In the genomic region with DNA sequence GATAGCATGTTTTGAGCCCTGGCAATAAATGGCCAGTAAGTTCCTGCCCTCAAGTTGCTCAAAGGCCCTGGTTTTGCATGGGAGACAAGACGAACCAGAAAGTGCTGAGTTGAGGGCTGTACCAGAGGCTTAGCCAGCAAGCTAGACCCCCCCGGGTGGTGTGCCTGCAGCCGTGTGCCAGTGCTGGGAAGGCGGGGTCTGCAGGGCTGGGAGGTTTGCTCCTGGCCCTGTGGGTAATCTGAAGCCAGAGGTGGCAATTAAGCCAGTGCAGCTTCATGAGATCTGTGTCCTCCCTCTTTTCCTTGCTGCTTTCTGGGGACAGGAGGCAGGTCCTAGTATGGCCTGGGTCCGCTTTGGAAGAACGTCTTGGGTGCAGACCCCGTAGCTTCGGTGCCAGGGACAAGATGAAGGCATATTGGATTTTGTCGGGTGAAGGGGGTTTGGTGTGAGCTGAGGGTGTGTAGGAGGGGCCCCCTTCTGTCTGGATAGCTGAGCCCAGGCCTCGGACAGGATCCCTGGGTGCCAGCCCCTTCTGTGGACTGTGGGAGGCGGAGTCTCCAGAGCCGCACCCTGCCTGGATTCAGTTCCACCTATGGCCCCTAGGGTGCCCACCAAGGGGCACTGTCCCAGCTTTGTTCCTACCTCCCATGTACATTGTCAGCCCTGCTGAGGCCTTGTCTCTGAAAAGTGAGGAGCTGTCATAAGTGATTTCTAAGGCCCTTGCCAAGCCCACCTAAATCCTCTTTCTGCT, we compare ENCODE assay signal across 9 cellular contexts. TPM values are rescaled to one million over a fixed set of nuclear protein-coding genes. Genes with fewer than 3 reads are reported as not detected.
DNase-seq lines count a peak whose midpoint lies in the region; ATAC-seq and TF ChIP-seq lines count a peak whose summit lies in the region.
"Had no signal": no experiment of that assay in that cellular context is flagged by ENCODE, and none has a peak within 500 bp of the region (broad histone marks: within the 10 kb centered on the region; RNA-seq: fewer than 3 reads in every experiment).

No MANE protein-coding gene starts in this region.

- H3K9me3 ChIP-seq in DND-41 (ENCODE audit: insufficient read depth, low read length, severe bottlenecking): no peaks in the 10 kb centered on the region
- H3K9me3 ChIP-seq in Karpas-422 (ENCODE audit: low read length): no peaks in the 10 kb centered on the region
- no peaks in the 10 kb centered on the region for H3K9me3 ChIP-seq in neural progenitor cell (ENCODE audit: low read depth)

- intact Hi-C loops in activated CD8-positive, alpha-beta T cell treated with anti-CD3 and anti-CD28 coated beads for 36 hours (cut with micrococcal nuclease): no loop called here

- H3K27me3 ChIP-seq in DND-41 (ENCODE audit: insufficient read depth, low read length, poor library complexity) (peaks cover 5% of the 10 kb centered on the region), Karpas-422 (ENCODE audit: low read length) (no peaks in the 10 kb centered on the region; the same call in 1 of the 2 replicates), neural progenitor cell (peaks cover 15% of the 10 kb centered on the region)

- H3K4me3 ChIP-seq in DND-41 (ENCODE audit: low read depth in 1 of 2, low read length in 2 of 2) (no peak overlapping the region), Karpas-422 (ENCODE audit: low read length) (no peak overlapping the region), neural progenitor cell (no peak overlapping the region)

- H3K27ac ChIP-seq in DND-41 (ENCODE audit: low read length) (no peak overlapping the region), Karpas-422 (ENCODE audit: low read length) (no peak overlapping the region), neural progenitor cell (no peak overlapping the region)

- no peaks in the 10 kb centered on the region for H3K36me3 ChIP-seq in DND-41 (ENCODE audit: insufficient read depth, low read length)
- no peaks in the 10 kb centered on the region for H3K36me3 ChIP-seq in Karpas-422 (ENCODE audit: insufficient read depth, low read length)
- no peaks in the 10 kb centered on the region for H3K36me3 ChIP-seq in neural progenitor cell

- H3K4me2 ChIP-seq in DND-41 (ENCODE audit: insufficient read depth, low read length): no peak overlapping the region
- no peak overlapping the region for H3K4me2 ChIP-seq in Karpas-422 (ENCODE audit: low read depth, low read length, poor library complexity, severe bottlenecking)
- peak overlapping the region; percentile 33 for H3K4me2 ChIP-seq in neural progenitor cell

- H3K27ac Mint-ChIP-seq in activated CD8-positive, alpha-beta T cell treated with anti-CD3 and anti-CD28 coated beads for 36 hours: no peak overlapping the region
- peak overlapping the region; percentile 66 for H3K27ac Mint-ChIP-seq in neural progenitor cell
- no peak overlapping the region for H3K27ac Mint-ChIP-seq in activated CD4-positive, alpha-beta memory T cell treated with anti-CD3 and anti-CD28 coated beads, Interleukin-2, amount 10 ng/mL, durations not matched to agents 7 days and 5 days
- H3K27ac Mint-ChIP-seq: activated naive CD4-positive, alpha-beta T cell treated with anti-CD3 and anti-CD28 coated beads, Interleukin-2, amount 50 U/mL, for 72 hours had no signal

- no peaks in the 10 kb centered on the region for H3K9me2 ChIP-seq in Karpas-422 (replicated peaks; ENCODE audit: insufficient read depth, low read length)

- ATAC-seq in DND-41 (ENCODE audit: insufficient read depth, low read depth): peak; percentile 80
- peak; percentile 77 for ATAC-seq in activated CD8-positive, alpha-beta T cell treated with anti-CD3 and anti-CD28 coated beads for 36 hours
- ATAC-seq in GM18502 (IDR thresholded peaks at IDR 0.05; ENCODE audit: poor library complexity, unreplicated experiment): no peak
- ATAC-seq in HG03159 (IDR thresholded peaks at IDR 0.05; ENCODE audit: unreplicated experiment): no peak

- TF ChIP-seq CTCF in DND-41 (IDR thresholded peaks at IDR 0.05; ENCODE audit: borderline replicate concordance, extremely low read depth, low read length, poor library complexity, severe bottlenecking): peak; percentile 48
- TF ChIP-seq CTCF in activated CD8-positive, alpha-beta T cell treated with anti-CD3 and anti-CD28 coated beads for 36 hours (IDR thresholded peaks at IDR 0.05): no peak
- TF ChIP-seq CTCF in neural progenitor cell (IDR thresholded peaks at IDR 0.05): peak; percentile 45

- H3F3A ChIP-seq in neural progenitor cell (ENCODE audit: low read depth): peaks cover 22% of the 10 kb centered on the region

- no peak overlapping the region for H3K4me3 Mint-ChIP-seq in activated CD8-positive, alpha-beta T cell treated with anti-CD3 and anti-CD28 coated beads for 36 hours
- peak overlapping the region; percentile 64 for H3K4me3 Mint-ChIP-seq in neural progenitor cell
- H3K4me3 Mint-ChIP-seq in activated CD4-positive, alpha-beta memory T cell treated with anti-CD3 and anti-CD28 coated beads, Interleukin-2, amount 10 ng/mL, durations not matched to agents 7 days and 5 days: no peak overlapping the region

- H3K9me3 Mint-ChIP-seq in activated CD8-positive, alpha-beta T cell treated with anti-CD3 and anti-CD28 coated beads for 36 hours: no peaks in the 10 kb centered on the region
- H3K9me3 Mint-ChIP-seq in neural progenitor cell: no peaks in the 10 kb centered on the region
- H3K9me3 Mint-ChIP-seq in activated CD4-positive, alpha-beta memory T cell treated with anti-CD3 and anti-CD28 coated beads, Interleukin-2, amount 10 ng/mL, durations not matched to agents 7 days and 5 days: no peaks in the 10 kb centered on the region
- H3K9me3 Mint-ChIP-seq: activated naive CD4-positive, alpha-beta T cell treated with anti-CD3 and anti-CD28 coated beads, Interleukin-2, amount 50 U/mL, for 72 hours had no signal

- CTCF ChIA-PET in activated CD8-positive, alpha-beta T cell treated with anti-CD3 and anti-CD28 coated beads for 36 hours (lab: Charles Lee): interaction anchor here (0.9 to 2.4 kb wide), 8 partner anchors 8 to 58 kb away, joined by 3 to 9 read pairs (median 3); no protein-coding TSS in a partner anchor
- CTCF ChIA-PET in activated CD4-positive, alpha-beta memory T cell treated with anti-CD3 and anti-CD28 coated beads, Interleukin-2, amount 10 ng/mL, durations not matched to agents 7 days and 5 days (lab: Charles Lee): interaction anchor here (1.1 kb wide), 1 partner anchor 31 kb away, joined by 3 read pairs; no protein-coding TSS in a partner anchor

- H3K36me3 Mint-ChIP-seq in activated CD8-positive, alpha-beta T cell treated with anti-CD3 and anti-CD28 coated beads for 36 hours (ENCODE audit: low read depth): no peaks in the 10 kb centered on the region
- peaks cover 8% of the 10 kb centered on the region for H3K36me3 Mint-ChIP-seq in neural progenitor cell
- H3K36me3 Mint-ChIP-seq in activated CD4-positive, alpha-beta memory T cell treated with anti-CD3 and anti-CD28 coated beads, Interleukin-2, amount 10 ng/mL, durations not matched to agents 7 days and 5 days (ENCODE audit: low read depth): no peaks in the 10 kb centered on the region
- H3K36me3 Mint-ChIP-seq: activated naive CD4-positive, alpha-beta T cell treated with anti-CD3 and anti-CD28 coated beads, Interleukin-2, amount 50 U/mL, for 72 hours had no signal

- H3K9ac ChIP-seq in DND-41 (ENCODE audit: low read depth, low read length) (no peak overlapping the region), Karpas-422 (ENCODE audit: low read length) (no peak overlapping the region), neural progenitor cell (no peak overlapping the region)

- no peak overlapping the region for H2AFZ ChIP-seq in DND-41 (ENCODE audit: low read depth, low read length)
- H2AFZ ChIP-seq in Karpas-422 (ENCODE audit: low read length): no peak overlapping the region
- H2AFZ ChIP-seq in neural progenitor cell (replicated peaks): no peak overlapping the region

- DNase-seq in DND-41 (peak; percentile 26), Karpas-422 (peak; percentile 70), neural progenitor cell (ENCODE audit: low spot score) (peak; percentile 59), islet precursor cell (no peak)
- peak; percentile 20 for DNase-seq in activated CD8-positive, alpha-beta T cell treated with anti-CD3 and anti-CD28 coated beads for 36 hours
- no peak for DNase-seq in activated CD4-positive, alpha-beta memory T cell treated with anti-CD3 and anti-CD28 coated beads, Interleukin-2, amount 10 ng/mL, durations not matched to agents 7 days and 5 days

- POLR2A ChIA-PET in activated CD8-positive, alpha-beta T cell treated with anti-CD3 and anti-CD28 coated beads for 36 hours (lab: Charles Lee): interaction anchor here (0.6 kb wide), 1 partner anchor 10 kb away, joined by 3 read pairs; no protein-coding TSS in a partner anchor
- POLR2A ChIA-PET in activated CD4-positive, alpha-beta memory T cell treated with anti-CD3 and anti-CD28 coated beads, Interleukin-2, amount 10 ng/mL, durations not matched to agents 7 days and 5 days (lab: Charles Lee): no interaction called here

- peaks cover 39% of the 10 kb centered on the region for H3K27me3 Mint-ChIP-seq in activated CD8-positive, alpha-beta T cell treated with anti-CD3 and anti-CD28 coated beads for 36 hours
- peaks cover 7% of the 10 kb centered on the region for H3K27me3 Mint-ChIP-seq in neural progenitor cell (ENCODE audit: insufficient read depth, low read depth)
- H3K27me3 Mint-ChIP-seq in activated CD4-positive, alpha-beta memory T cell treated with anti-CD3 and anti-CD28 coated beads, Interleukin-2, amount 10 ng/mL, durations not matched to agents 7 days and 5 days: peaks cover 54% of the 10 kb centered on the region

- H3K4me1 Mint-ChIP-seq in activated CD8-positive, alpha-beta T cell treated with anti-CD3 and anti-CD28 coated beads for 36 hours (ENCODE audit: low read depth): no peaks in the 10 kb centered on the region
- peaks cover 85% of the 10 kb centered on the region for H3K4me1 Mint-ChIP-seq in neural progenitor cell
- peaks cover 7% of the 10 kb centered on the region for H3K4me1 Mint-ChIP-seq in activated CD4-positive, alpha-beta memory T cell treated with anti-CD3 and anti-CD28 coated beads, Interleukin-2, amount 10 ng/mL, durations not matched to agents 7 days and 5 days

- H3K79me2 ChIP-seq in DND-41 (ENCODE audit: insufficient read depth, low read length): no peaks in the 10 kb centered on the region
- H3K79me2 ChIP-seq in Karpas-422 (ENCODE audit: low read length): no peaks in the 10 kb centered on the region
- no peaks in the 10 kb centered on the region for H3K79me2 ChIP-seq in neural progenitor cell (ENCODE audit: low read depth)

- H3K4me1 ChIP-seq in DND-41 (ENCODE audit: insufficient read depth, low read length) (no peaks in the 10 kb centered on the region), Karpas-422 (ENCODE audit: low read length) (no peaks in the 10 kb centered on the region), neural progenitor cell (peaks cover 46% of the 10 kb centered on the region)

- H4K20me1 ChIP-seq in DND-41 (ENCODE audit: insufficient read depth, low read length) (0 out of 2 replicates have a peak, but pooled peaks cover 3% of the 10 kb centered on the region), Karpas-422 (ENCODE audit: insufficient read depth, low read depth, low read length) (no peaks in the 10 kb centered on the region; the same call in 1 of the 2 replicates), neural progenitor cell (ENCODE audit: low read depth) (peaks cover 3% of the 10 kb centered on the region)

RNA-seq across cellular contexts. Expression of a gene that starts 15.6 kb away (rescaled TPM):
- not detected in 2 replicates for total RNA-seq in Karpas-422 (2014; rRNA removed; shearing (Covaris generic); ENCODE audit: low replicate concordance)
- total RNA-seq in activated CD8-positive, alpha-beta T cell treated with anti-CD3 and anti-CD28 coated beads for 36 hours: not detected
- total RNA-seq in neural progenitor cell (ENCODE audit: low replicate concordance): 0.43 TPM in 1 of 2 replicates, not detected in the other
- under 1 TPM; 0.55 to 0.78 TPM for total RNA-seq in activated CD4-positive, alpha-beta memory T cell treated with anti-CD3 and anti-CD28 coated beads, Interleukin-2, amount 10 ng/mL, durations not matched to agents 7 days and 5 days
- total RNA-seq: activated naive CD4-positive, alpha-beta T cell treated with anti-CD3 and anti-CD28 coated beads, Interleukin-2, amount 50 U/mL, for 72 hours had no signal

Comparison
In these comparisons a context has a peak if more than half of its experiments do, and no peak if none do; other contexts are left out.
1. ATAC-seq: peak in DND-41 (single experiment) and activated CD8-positive, alpha-beta T cell treated with anti-CD3 and anti-CD28 coated beads for 36 hours (single experiment); none in GM18502 (single experiment) and HG03159 (single experiment).
2. DNase-seq: peak in DND-41 (single experiment), Karpas-422 (single experiment), activated CD8-positive, alpha-beta T cell treated with anti-CD3 and anti-CD28 coated beads for 36 hours (single experiment) and neural progenitor cell (single experiment); none in activated CD4-positive, alpha-beta memory T cell treated with anti-CD3 and anti-CD28 coated beads, Interleukin-2, amount 10 ng/mL, durations not matched to agents 7 days and 5 days (single experiment) and islet precursor cell (single experiment).